15 cellular contexts compared by ENCODE assay signal in genomic region chr15:95973566-95974256, GRCh38.
A peak's percentile ranks its signal among the peaks of the same experiment; 100 is the strongest.
DNase-seq lines count a peak whose midpoint lies in the region; ATAC-seq lines count a peak whose summit lies in the region.
"Had no signal": no experiment of that assay in that cellular context is flagged by ENCODE, and none has a peak within 500 bp of the region (broad histone marks: within the 10 kb centered on the region; RNA-seq: fewer than 3 reads in every experiment).

No MANE protein-coding gene starts in this region.

- ATAC-seq in GM18499 (IDR thresholded peaks at IDR 0.05; ENCODE audit: insufficient read depth, unreplicated experiment) (peak; percentile 56), GM21515 (IDR thresholded peaks at IDR 0.05; ENCODE audit: unreplicated experiment) (peak; percentile 54), HG03039 (IDR thresholded peaks at IDR 0.05; ENCODE audit: unreplicated experiment) (peak; percentile 60), left lobe of liver (no peak)
- ATAC-seq: naive thymus-derived CD8-positive, alpha-beta T cell had no signal

- H3K27ac Mint-ChIP-seq in activated naive CD4-positive, alpha-beta T cell treated with anti-CD3 and anti-CD28 coated beads for 36 hours: no peak overlapping the region
- H3K27ac Mint-ChIP-seq: naive thymus-derived CD8-positive, alpha-beta T cell had no signal

- intact Hi-C loops in activated naive CD4-positive, alpha-beta T cell treated with anti-CD3 and anti-CD28 coated beads for 36 hours (cut with micrococcal nuclease): no loop called here

- H3K4me1 Mint-ChIP-seq in activated naive CD4-positive, alpha-beta T cell treated with anti-CD3 and anti-CD28 coated beads for 36 hours (ENCODE audit: low read depth): no peaks in the 10 kb centered on the region
- H3K4me1 Mint-ChIP-seq: naive thymus-derived CD8-positive, alpha-beta T cell had no signal

- H3K4me3 Mint-ChIP-seq in activated naive CD4-positive, alpha-beta T cell treated with anti-CD3 and anti-CD28 coated beads for 36 hours: no peak overlapping the region
- H3K4me3 Mint-ChIP-seq: naive thymus-derived CD8-positive, alpha-beta T cell had no signal

- DNase-seq in NCI-H526 treated with DMSO at 0.1 percent for 48 hours (lab: John Stamatoyannopoulos, UW): peak; percentile 4
- no peak for DNase-seq in left lobe of liver (ENCODE audit: low spot score)
- no peak for DNase-seq in activated naive CD4-positive, alpha-beta T cell treated with anti-CD3 and anti-CD28 coated beads for 36 hours
- no peak for DNase-seq in COLO668 (lab: John Stamatoyannopoulos, UW; ENCODE audit: unreplicated experiment)
- DNase-seq in kidney glomerular epithelial cell (lab: John Stamatoyannopoulos, UW): no peak
- DNase-seq: activated CD8-positive, alpha-beta memory T cell treated with anti-CD3 and anti-CD28 coated beads, Interleukin-2, amount 50 U/mL, for 4 hours; adrenal gland; DMS79 treated with DMSO at 0.1 percent for 48 hours; foreskin melanocyte; MM.1S; naive thymus-derived CD8-positive, alpha-beta T cell; upper lobe of left lung had no signal

- no peaks in the 10 kb centered on the region for H3K9me3 Mint-ChIP-seq in activated naive CD4-positive, alpha-beta T cell treated with anti-CD3 and anti-CD28 coated beads for 36 hours

- no peaks in the 10 kb centered on the region for H3K27me3 Mint-ChIP-seq in activated naive CD4-positive, alpha-beta T cell treated with anti-CD3 and anti-CD28 coated beads for 36 hours (ENCODE audit: low read depth)

- CTCF ChIA-PET in activated naive CD4-positive, alpha-beta T cell treated with anti-CD3 and anti-CD28 coated beads for 36 hours (lab: Charles Lee): no interaction called here

- H3K36me3 Mint-ChIP-seq in activated naive CD4-positive, alpha-beta T cell treated with anti-CD3 and anti-CD28 coated beads for 36 hours (ENCODE audit: low read depth): no peaks in the 10 kb centered on the region
- H3K36me3 Mint-ChIP-seq: naive thymus-derived CD8-positive, alpha-beta T cell had no signal
